13 cellular contexts compared by ENCODE assay signal in the genomic region with DNA sequence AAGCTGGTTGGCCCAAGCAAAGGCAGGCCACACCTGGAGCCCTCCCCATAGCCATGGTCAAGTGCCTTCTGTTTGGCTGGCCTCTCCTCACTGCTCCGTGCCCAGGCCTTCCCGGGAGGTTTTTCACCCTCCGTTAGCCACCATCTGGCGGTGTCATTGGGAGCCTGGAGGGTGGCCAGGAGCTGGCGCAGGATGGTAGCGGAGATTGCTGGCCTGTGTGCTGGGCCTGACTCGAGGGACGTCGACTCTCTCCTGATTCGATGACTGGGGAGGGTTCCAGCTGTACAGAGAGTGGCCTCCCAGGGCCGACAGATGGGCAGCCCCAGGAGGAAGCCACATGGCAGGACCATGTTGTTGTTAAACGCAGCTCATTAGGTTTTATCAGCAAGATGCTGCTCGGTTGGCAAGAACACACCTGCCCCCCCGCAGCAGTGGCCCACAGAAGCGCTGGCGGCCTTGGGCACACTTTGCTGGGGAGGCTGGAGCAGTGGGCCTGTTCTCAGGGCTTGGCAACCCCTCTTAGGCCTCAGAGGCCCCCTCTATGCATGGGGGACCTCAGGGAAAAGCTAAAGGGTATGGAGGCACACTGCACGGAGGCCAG.
DNase-seq lines count a peak whose midpoint lies in the region; ATAC-seq and TF ChIP-seq lines count a peak whose summit lies in the region.
"Had no signal": no experiment of that assay in that cellular context is flagged by ENCODE, and none has a peak within 500 bp of the region (broad histone marks: within the 10 kb centered on the region; RNA-seq: fewer than 3 reads in every experiment).

No MANE protein-coding gene starts in this region.

- H3K27ac Mint-ChIP-seq in osteocyte (ENCODE audit: unreplicated experiment), result no peak overlapping the region
- H3K27ac Mint-ChIP-seq: activated B cell treated with CpG ODN at 0.5 μM for 24 hours; activated naive CD8-positive, alpha-beta T cell treated with anti-CD3 and anti-CD28 coated beads for 36 hours had no signal

- peak; percentile 56 for DNase-seq in COR-L47 (lab: John Stamatoyannopoulos, UW)
- peak; percentile 79 for DNase-seq in NCI-H1694 treated with DMSO at 0.1 percent for 48 hours (lab: John Stamatoyannopoulos, UW)
- DNase-seq in SHP77 (lab: John Stamatoyannopoulos, UW), result peak; percentile 78 to 84
- no peak for DNase-seq in left colon
- no peak for DNase-seq in osteocyte (ENCODE audit: extremely low spot score, unreplicated experiment)
- DNase-seq in lower lobe of right lung, result no peak
- DNase-seq: activated B cell treated with CpG ODN at 0.5 μM for 24 hours; activated CD8-positive, alpha-beta memory T cell treated with anti-CD3 and anti-CD28 coated beads, Interleukin-2, amount 50 U/mL, for 4 hours; activated naive CD8-positive, alpha-beta T cell treated with anti-CD3 and anti-CD28 coated beads for 36 hours; OCI-M1 had no signal

- H3K27me3 Mint-ChIP-seq in osteocyte (ENCODE audit: unreplicated experiment), result no peaks in the 10 kb centered on the region
- H3K27me3 Mint-ChIP-seq: activated naive CD8-positive, alpha-beta T cell treated with anti-CD3 and anti-CD28 coated beads for 36 hours had no signal

- intact Hi-C loops in left colon (cut with DNase I, micrococcal nuclease), result no loop called here
- intact Hi-C loops in lower lobe of right lung (cut with DNase I), result no loop called here

- TF ChIP-seq CTCF in osteocyte (IDR thresholded peaks at IDR 0.05) (no peak), lower lobe of right lung (IDR thresholded peaks at IDR 0.05) (no peak)

- H3K9me3 ChIP-seq in lower lobe of right lung, result no peaks in the 10 kb centered on the region
- H3K9me3 ChIP-seq: upper lobe of left lung had no signal

- H3K36me3 Mint-ChIP-seq in osteocyte (ENCODE audit: unreplicated experiment), result no peaks in the 10 kb centered on the region
- H3K36me3 Mint-ChIP-seq: activated naive CD8-positive, alpha-beta T cell treated with anti-CD3 and anti-CD28 coated beads for 36 hours had no signal

- H3K4me3 Mint-ChIP-seq in osteocyte (ENCODE audit: unreplicated experiment), result no peak overlapping the region
- H3K4me3 Mint-ChIP-seq: activated B cell treated with CpG ODN at 0.5 μM for 24 hours; activated naive CD8-positive, alpha-beta T cell treated with anti-CD3 and anti-CD28 coated beads for 36 hours had no signal

- H3K9me3 Mint-ChIP-seq in osteocyte (ENCODE audit: unreplicated experiment), result no peaks in the 10 kb centered on the region
- H3K9me3 Mint-ChIP-seq: activated B cell treated with CpG ODN at 0.5 μM for 24 hours; activated naive CD8-positive, alpha-beta T cell treated with anti-CD3 and anti-CD28 coated beads for 36 hours had no signal

- no peaks in the 10 kb centered on the region for H3K4me1 ChIP-seq in lower lobe of right lung
- H3K4me1 ChIP-seq: upper lobe of left lung had no signal

- no peaks in the 10 kb centered on the region for H3K36me3 ChIP-seq in lower lobe of right lung
- H3K36me3 ChIP-seq: upper lobe of left lung had no signal

- no peak overlapping the region for H3K4me3 ChIP-seq in lower lobe of right lung
- H3K4me3 ChIP-seq: upper lobe of left lung had no signal

- H3K4me1 Mint-ChIP-seq in osteocyte (ENCODE audit: unreplicated experiment), result peaks cover 5% of the 10 kb centered on the region
- H3K4me1 Mint-ChIP-seq: activated B cell treated with CpG ODN at 0.5 μM for 24 hours; activated naive CD8-positive, alpha-beta T cell treated with anti-CD3 and anti-CD28 coated beads for 36 hours had no signal

- H3K27ac ChIP-seq in lower lobe of right lung, result no peak overlapping the region
- H3K27ac ChIP-seq: upper lobe of left lung had no signal

- no peaks in the 10 kb centered on the region for H3K27me3 ChIP-seq in lower lobe of right lung (ENCODE audit: low read depth)
- H3K27me3 ChIP-seq: upper lobe of left lung had no signal

- ATAC-seq in left colon (peak; percentile 39), HG02884 (IDR thresholded peaks at IDR 0.05; ENCODE audit: unreplicated experiment) (no peak), GM18861 (IDR thresholded peaks at IDR 0.05; ENCODE audit: unreplicated experiment) (no peak), lower lobe of right lung (no peak)

Comparison
In these comparisons a context has a peak if more than half of its experiments do, and no peak if none do; other contexts are left out.
1. DNase-seq: peak in COR-L47 (single experiment), NCI-H1694 treated with DMSO at 0.1 percent for 48 hours (single experiment) and SHP77 (2 of 2); none in left colon (0 of 2), osteocyte (single experiment) and lower lobe of right lung (single experiment).